In the genomic region with DNA sequence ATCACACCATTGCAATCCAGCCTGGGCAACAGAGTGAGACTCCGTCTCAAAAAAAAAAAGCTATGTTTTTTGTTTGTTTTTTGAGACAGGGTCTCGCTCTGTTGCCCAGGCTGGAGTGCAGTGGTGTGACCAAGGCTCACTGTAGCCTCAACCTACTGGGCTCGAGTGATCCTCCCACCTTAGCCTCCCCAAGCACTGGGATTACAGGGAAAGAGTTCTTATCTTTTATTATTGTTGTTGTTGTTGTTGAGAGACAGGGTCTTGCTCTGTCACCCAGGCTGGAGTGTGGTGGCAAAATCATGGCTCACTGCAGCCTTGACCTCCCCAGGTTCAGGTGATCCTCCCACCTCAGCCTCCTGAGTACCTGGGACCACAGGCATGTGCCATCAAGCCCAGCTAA, we compare ENCODE assay signal across 9 cellular contexts. TPM values are rescaled to one million over a fixed set of nuclear protein-coding genes. Genes with fewer than 3 reads are reported as not detected.
"Had no signal": no experiment of that assay in that cellular context is flagged by ENCODE, and none has a peak within 500 bp of the region (broad histone marks: within the 10 kb centered on the region; RNA-seq: fewer than 3 reads in every experiment).

No MANE protein-coding gene starts in this region.

RNA-seq across cellular contexts. Expression of a gene that starts 10.5 kb away (rescaled TPM):
- total RNA-seq: LHCN-M2, MCF 10A, NCI-H460, SJCRH30, SK-MEL-5 had no signal

RNA-seq across cellular contexts. Expression of a gene that starts 16.3 kb away (rescaled TPM):
- total RNA-seq: LHCN-M2, MCF 10A, OCI-LY7, PC-9, RPMI7951, SJCRH30, SK-MEL-5 had no signal

RNA-seq across cellular contexts. Expression of a gene that starts 35.1 kb away (rescaled TPM):
- total RNA-seq: LHCN-M2, MCF 10A, PC-9, Right ventricle myocardium inferior, RPMI7951, SJCRH30 had no signal
